ENCODE assay signal across 28 cellular contexts in the genomic region with DNA sequence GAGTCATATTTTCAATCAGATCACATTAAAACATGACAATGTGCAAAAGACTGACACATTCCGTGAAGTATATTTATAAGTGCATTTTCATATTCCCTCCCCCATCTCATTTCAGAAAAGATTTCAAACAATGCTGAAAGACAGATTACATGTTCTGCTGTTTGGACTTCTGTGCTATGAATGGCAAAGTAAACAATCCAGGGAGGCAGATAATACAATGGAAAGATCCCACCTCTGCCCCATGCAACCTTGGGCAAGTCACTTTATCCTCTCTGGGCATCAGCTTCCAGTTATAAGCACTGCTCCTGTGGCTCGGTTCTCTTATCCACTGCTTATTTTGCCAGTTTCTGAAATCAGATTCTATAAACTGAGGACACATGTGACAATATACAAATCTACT.
DNase-seq lines count a peak whose midpoint lies in the region; ATAC-seq, FAIRE-seq and TF ChIP-seq lines count a peak whose summit lies in the region.
"Had no signal": no experiment of that assay in that cellular context is flagged by ENCODE, and none has a peak within 500 bp of the region (broad histone marks: within the 10 kb centered on the region; RNA-seq: fewer than 3 reads in every experiment).

No MANE protein-coding gene starts in this region.

- WGBS in HepG2 (ENCODE audit: low lambda C conversion rate): 33% methylated on average over 2 of the region's 2 CpGs

- peak; percentile 21 for DNase-seq in COR-L47 (lab: John Stamatoyannopoulos, UW)
- no peak for DNase-seq in GM19239 (ENCODE audit: insufficient read length, low spot score)
- DNase-seq in NCI-H748 treated with DMSO at 0.1 percent for 48 hours (lab: John Stamatoyannopoulos, UW): peak; percentile 85
- peak; percentile 72 for DNase-seq in HepG2 (ENCODE audit: low spot score)
- DNase-seq in D341Med (ENCODE audit: low spot score): no peak
- no peak for DNase-seq in AG08396 (ENCODE audit: low spot score)
- no peak for DNase-seq in GF-D8 (lab: John Stamatoyannopoulos, UW)
- DNase-seq: activated CD4-positive, alpha-beta T cell treated with anti-CD3 and anti-CD28 coated beads for 1 hour; activated CD8-positive, alpha-beta memory T cell treated with anti-CD3 and anti-CD28 coated beads for 24 hours; activated naive CD4-positive, alpha-beta T cell treated with anti-CD3 and anti-CD28 coated beads, Interleukin-2, amount 50 U/mL, for 16 hours; activated T-cell treated with anti-CD3 and anti-CD28 coated beads, Interleukin-2, amount 50 U/mL, for 4 hours; anterior cingulate cortex; CD8-positive, alpha-beta T cell; EL; NCI-H1048; NK-92 treated with Interleukin-12 subunit alpha and Interleukin-12 subunit beta, amount 100 ng/mL, for 24 hours; stimulated activated CD4-positive, alpha-beta T cell treated with anti-CD3 and anti-CD28 coated beads, Interleukin-2, amount 100 ng/mL, for 24 hours; stimulated activated naive CD8-positive, alpha-beta T cell treated with anti-CD3 and anti-CD28 coated beads, Interleukin-15, amount 100 ng/mL, for 72 hours; T1000 had no signal

- no peaks in the 10 kb centered on the region for H3K4me1 Mint-ChIP-seq in activated T-helper 17 cell treated with anti-CD3 and anti-CD28 coated beads, Interleukin-2, amount 50 U/mL, for 72 hours

- no peaks in the 10 kb centered on the region for H3K79me2 ChIP-seq in HepG2 (ENCODE audit: insufficient read depth, low read length)

- no peaks in the 10 kb centered on the region for H4K20me1 ChIP-seq in HepG2 (ENCODE audit: insufficient read depth, low read length)

- BruUV-seq in HepG2 (replicated peaks; lab: Mats Ljungman, UMichigan): no TSS peak

- FAIRE-seq in GM19239 (lab: Jason Lieb, UNC) (peak; percentile 56), HepG2 (lab: Jason Lieb, UNC) (no peak)
- FAIRE-seq: frontal cortex, HTR-8/SVneo, keratinocyte had no signal

- no peak for TF ChIP-seq POLR2A in HepG2 (IDR thresholded peaks at IDR 0.05; ENCODE audit: insufficient read depth in 1 of 2, low read depth in 2 of 2, low read length in 2 of 2)

- H3K4me1 ChIP-seq in HepG2 (ENCODE audit: insufficient read depth, low read length): peaks cover 48% of the 10 kb centered on the region

- H3K27me3 Mint-ChIP-seq in activated T-helper 17 cell treated with anti-CD3 and anti-CD28 coated beads, Interleukin-2, amount 50 U/mL, for 72 hours: peaks cover 50% of the 10 kb centered on the region
- H3K27me3 Mint-ChIP-seq: type B pancreatic cell had no signal

- no peak overlapping the region for H3K27ac Mint-ChIP-seq in activated T-helper 17 cell treated with anti-CD3 and anti-CD28 coated beads, Interleukin-2, amount 50 U/mL, for 72 hours
- H3K27ac Mint-ChIP-seq: CD8-positive, alpha-beta T cell; natural killer cell treated with Interleukin-12 subunit alpha and Interleukin-12 subunit beta and Interleukin-15 and Interleukin-18, amount 100 ng/mL, for 72 hours; stimulated activated naive CD8-positive, alpha-beta T cell treated with anti-CD3 and anti-CD28 coated beads, Interleukin-15, amount 100 ng/mL, for 72 hours; type B pancreatic cell had no signal

- TF ChIP-seq EP300 in HepG2 (IDR thresholded peaks at IDR 0.05; ENCODE audit: low read depth in 2 of 2, low read length in 2 of 2): 0 out of 4 replicates have a peak, but pooled peaks of 1 of the 2 experiments have one; percentile 22
- no peak for TF ChIP-seq EP300 in HepG2 (CRISPR knock-in tag; IDR thresholded peaks at IDR 0.05; ENCODE audit: borderline replicate concordance)

- no peaks in the 10 kb centered on the region for H3K36me3 ChIP-seq in HepG2 (replicated peaks in 1 of 2; ENCODE audit: control insufficient read depth in 1 of 2, insufficient read depth in 2 of 2, low read length in 2 of 2)

- POLR2A ChIA-PET in HepG2 (lab: Yijun Ruan, JAX): no interaction called here

- intact Hi-C loops in HepG2 (cut with micrococcal nuclease; ENCODE audit: unreplicated experiment): no loop called here

- no peak overlapping the region for H3K4me3 ChIP-seq in HepG2 (replicated peaks in 1 of 3; ENCODE audit: insufficient read depth in 1 of 3, low read depth in 2 of 3, low read length in 3 of 3)

- no peak for TF ChIP-seq RAD21 in HepG2 (CRISPR knock-in tag; IDR thresholded peaks at IDR 0.05)

- no peak for TF ChIP-seq CTCF in HepG2 (CRISPR knock-in tag; IDR thresholded peaks at IDR 0.05)

- peak; percentile 78 for ATAC-seq in HepG2
- ATAC-seq in activated T-helper 17 cell treated with anti-CD3 and anti-CD28 coated beads, Interleukin-2, amount 50 U/mL, for 72 hours (replicated peaks): no peak
- ATAC-seq: activated T-cell treated with anti-CD3 and anti-CD28 coated beads, Interleukin-2, amount 50 U/mL, for 4 hours; CD8-positive, alpha-beta T cell; esophagus mucosa; HCT116; natural killer cell treated with Interleukin-12 subunit alpha and Interleukin-12 subunit beta and Interleukin-15 and Interleukin-18, amount 100 ng/mL, for 72 hours; stimulated activated naive CD8-positive, alpha-beta T cell treated with anti-CD3 and anti-CD28 coated beads, Interleukin-15, amount 100 ng/mL, for 72 hours had no signal

- no peaks in the 10 kb centered on the region for H3K9me3 Mint-ChIP-seq in activated T-helper 17 cell treated with anti-CD3 and anti-CD28 coated beads, Interleukin-2, amount 50 U/mL, for 72 hours
- H3K9me3 Mint-ChIP-seq: activated T-cell treated with anti-CD3 and anti-CD28 coated beads, Interleukin-2, amount 50 U/mL, for 4 hours; CD8-positive, alpha-beta T cell; natural killer cell treated with Interleukin-12 subunit alpha and Interleukin-12 subunit beta and Interleukin-15 and Interleukin-18, amount 100 ng/mL, for 72 hours; stimulated activated naive CD8-positive, alpha-beta T cell treated with anti-CD3 and anti-CD28 coated beads, Interleukin-15, amount 100 ng/mL, for 72 hours; type B pancreatic cell had no signal

- H3K9me3 ChIP-seq in HepG2 (ENCODE audit: low read length): no peaks in the 10 kb centered on the region

- no peak overlapping the region for H2AFZ ChIP-seq in HepG2 (ENCODE audit: low read length)

- CTCF ChIA-PET in HepG2 (lab: Yijun Ruan, JAX; ENCODE audit: low intra/inter-chr PET ratio, low total read pairs): no interaction called here

- H3K27ac ChIP-seq in HepG2 (ENCODE audit: extremely low read length, insufficient read depth, low read length): no peak overlapping the region
- H3K27ac ChIP-seq: RWPE1 had no signal

- H3K9ac ChIP-seq in HepG2 (ENCODE audit: insufficient read depth, low read depth, low read length): no peak overlapping the region

- H3K27me3 ChIP-seq in HepG2 (ENCODE audit: control insufficient read depth in 1 of 2, insufficient read depth in 2 of 2, low read length in 2 of 2): no peaks in the 10 kb centered on the region

- H3K4me2 ChIP-seq in HepG2 (ENCODE audit: low read depth, low read length): peak overlapping the region; percentile 40

- H3K4me3 Mint-ChIP-seq in activated T-helper 17 cell treated with anti-CD3 and anti-CD28 coated beads, Interleukin-2, amount 50 U/mL, for 72 hours: no peak overlapping the region
- H3K4me3 Mint-ChIP-seq: activated T-cell treated with anti-CD3 and anti-CD28 coated beads, Interleukin-2, amount 50 U/mL, for 4 hours; CD8-positive, alpha-beta T cell; natural killer cell treated with Interleukin-12 subunit alpha and Interleukin-12 subunit beta and Interleukin-15 and Interleukin-18, amount 100 ng/mL, for 72 hours; stimulated activated naive CD8-positive, alpha-beta T cell treated with anti-CD3 and anti-CD28 coated beads, Interleukin-15, amount 100 ng/mL, for 72 hours; type B pancreatic cell had no signal

- in situ Hi-C loops in HepG2 (cut with HindIII; ENCODE audit: extremely low pct_ligation_motif_present, low pct_unique_long_range_greater_than_20kb): no loop called here

- no peaks in the 10 kb centered on the region for H3K36me3 Mint-ChIP-seq in activated T-helper 17 cell treated with anti-CD3 and anti-CD28 coated beads, Interleukin-2, amount 50 U/mL, for 72 hours (ENCODE audit: low read depth)
- H3K36me3 Mint-ChIP-seq: CD8-positive, alpha-beta T cell; natural killer cell treated with Interleukin-12 subunit alpha and Interleukin-12 subunit beta and Interleukin-15 and Interleukin-18, amount 100 ng/mL, for 72 hours; type B pancreatic cell had no signal

TF ChIP-seq in HepG2, 621 proteins besides CTCF, POLR2A, EP300 and RAD21 (continues in another document):
- TF ChIP-seq TEAD3 (CRISPR knock-in tag; optimal IDR thresholded peaks at IDR 0.05; ENCODE audit: borderline replicate concordance) (peak; percentile 13), GATAD2A (CRISPR knock-in tag; IDR thresholded peaks at IDR 0.05) (peak; percentile 72; the same call in 1 of the 2 replicates), FOSL2 (CRISPR knock-in tag; IDR thresholded peaks at IDR 0.05) (peak; percentile 21; the same call in 1 of the 2 replicates), FOXA1 (IDR thresholded peaks at IDR 0.05) (no peak), FOXA1 (CRISPR knock-in tag; IDR thresholded peaks at IDR 0.05) (peak; percentile 60; the same call in 1 of the 2 replicates), SOX13 (IDR thresholded peaks at IDR 0.05) (peak; percentile 56), SOX13 (CRISPR knock-in tag; conservative IDR thresholded peaks at IDR 0.05 in 1 of 2, IDR thresholded peaks at IDR 0.05 in 1 of 2) (peak in 1 of 2 experiments; percentile 96; a peak in 2 of 4 replicates)
- TF ChIP-seq, protein P1, sequence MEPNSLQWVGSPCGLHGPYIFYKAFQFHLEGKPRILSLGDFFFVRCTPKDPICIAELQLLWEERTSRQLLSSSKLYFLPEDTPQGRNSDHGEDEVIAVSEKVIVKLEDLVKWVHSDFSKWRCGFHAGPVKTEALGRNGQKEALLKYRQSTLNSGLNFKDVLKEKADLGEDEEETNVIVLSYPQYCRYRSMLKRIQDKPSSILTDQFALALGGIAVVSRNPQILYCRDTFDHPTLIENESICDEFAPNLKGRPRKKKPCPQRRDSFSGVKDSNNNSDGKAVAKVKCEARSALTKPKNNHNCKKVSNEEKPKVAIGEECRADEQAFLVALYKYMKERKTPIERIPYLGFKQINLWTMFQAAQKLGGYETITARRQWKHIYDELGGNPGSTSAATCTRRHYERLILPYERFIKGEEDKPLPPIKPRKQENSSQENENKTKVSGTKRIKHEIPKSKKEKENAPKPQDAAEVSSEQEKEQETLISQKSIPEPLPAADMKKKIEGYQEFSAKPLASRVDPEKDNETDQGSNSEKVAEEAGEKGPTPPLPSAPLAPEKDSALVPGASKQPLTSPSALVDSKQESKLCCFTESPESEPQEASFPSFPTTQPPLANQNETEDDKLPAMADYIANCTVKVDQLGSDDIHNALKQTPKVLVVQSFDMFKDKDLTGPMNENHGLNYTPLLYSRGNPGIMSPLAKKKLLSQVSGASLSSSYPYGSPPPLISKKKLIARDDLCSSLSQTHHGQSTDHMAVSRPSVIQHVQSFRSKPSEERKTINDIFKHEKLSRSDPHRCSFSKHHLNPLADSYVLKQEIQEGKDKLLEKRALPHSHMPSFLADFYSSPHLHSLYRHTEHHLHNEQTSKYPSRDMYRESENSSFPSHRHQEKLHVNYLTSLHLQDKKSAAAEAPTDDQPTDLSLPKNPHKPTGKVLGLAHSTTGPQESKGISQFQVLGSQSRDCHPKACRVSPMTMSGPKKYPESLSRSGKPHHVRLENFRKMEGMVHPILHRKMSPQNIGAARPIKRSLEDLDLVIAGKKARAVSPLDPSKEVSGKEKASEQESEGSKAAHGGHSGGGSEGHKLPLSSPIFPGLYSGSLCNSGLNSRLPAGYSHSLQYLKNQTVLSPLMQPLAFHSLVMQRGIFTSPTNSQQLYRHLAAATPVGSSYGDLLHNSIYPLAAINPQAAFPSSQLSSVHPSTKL (CRISPR knock-in tag; IDR thresholded peaks at IDR 0.05): peak; percentile 80

Comparison
In these comparisons a context has a peak if more than half of its experiments do, and no peak if none do; other contexts are left out.
1. DNase-seq: peak in COR-L47 (single experiment), NCI-H748 treated with DMSO at 0.1 percent for 48 hours (single experiment) and HepG2 (single experiment); none in GM19239 (single experiment), D341Med (single experiment), AG08396 (single experiment) and GF-D8 (single experiment).